ENCODE assay signal across 7 cellular contexts in genomic region chr9:35161713-35162604, GRCh38.
DNase-seq lines count a peak whose midpoint lies in the region; ATAC-seq lines count a peak whose summit lies in the region.

Gene UNC13B (plus strand): TSS chr9:35162009. CDS start chr9:35162284, 275 bp downstream.

- H3K27me3 Mint-ChIP-seq in dendritic cell treated with granulocyte-macrophage colony-stimulating factor and Interleukin-4, amounts not matched to agents 40 ng/mL and 50 ng/mL, for 4 days, result peaks cover 10% of the 10 kb centered on the region

- H3K27ac Mint-ChIP-seq in dendritic cell treated with granulocyte-macrophage colony-stimulating factor and Interleukin-4, amounts not matched to agents 40 ng/mL and 50 ng/mL, for 4 days, result peak within 1 kb of the TSS; percentile 94

- ATAC-seq in GM18870 (IDR thresholded peaks at IDR 0.05; ENCODE audit: unreplicated experiment) (peak; percentile 44), HG03342 (IDR thresholded peaks at IDR 0.05; ENCODE audit: unreplicated experiment) (peak; percentile 58)

- intact Hi-C loops in dendritic cell treated with granulocyte-macrophage colony-stimulating factor and Interleukin-4, amounts not matched to agents 40 ng/mL and 50 ng/mL, for 4 days (cut with micrococcal nuclease), result loop anchor here (1.0 kb wide), 1 partner anchor 46 kb away; no protein-coding TSS in a partner anchor

- peak within 1 kb of the TSS; percentile 92 for H3K4me3 Mint-ChIP-seq in dendritic cell treated with granulocyte-macrophage colony-stimulating factor and Interleukin-4, amounts not matched to agents 40 ng/mL and 50 ng/mL, for 4 days

- no peaks in the 10 kb centered on the region for H3K9me3 Mint-ChIP-seq in dendritic cell treated with granulocyte-macrophage colony-stimulating factor and Interleukin-4, amounts not matched to agents 40 ng/mL and 50 ng/mL, for 4 days

- DNase-seq in NCI-H524 (lab: John Stamatoyannopoulos, UW) (peak; percentile 86 to 93), left kidney (ENCODE audit: low read depth, low spot score) (peak; percentile 98)
- DNase-seq in activated CD4-positive, alpha-beta T cell treated with anti-CD3 and anti-CD28 coated beads, Interleukin-2, amount 50 U/mL, for 4 hours, result peak; percentile 62 to 64
- DNase-seq in stimulated activated CD4-positive, alpha-beta T cell treated with anti-CD3 and anti-CD28 coated beads, Interleukin-1b, Interleukin-23, amount 100 ng/mL, for 4 hours (ENCODE audit: low read depth in 2 of 2), result peak; percentile 66 to 81

- H3K36me3 Mint-ChIP-seq in dendritic cell treated with granulocyte-macrophage colony-stimulating factor and Interleukin-4, amounts not matched to agents 40 ng/mL and 50 ng/mL, for 4 days (ENCODE audit: low read depth), result peaks cover 9% of the 10 kb centered on the region

- H3K4me1 Mint-ChIP-seq in dendritic cell treated with granulocyte-macrophage colony-stimulating factor and Interleukin-4, amounts not matched to agents 40 ng/mL and 50 ng/mL, for 4 days (ENCODE audit: low read depth), result peaks cover 19% of the 10 kb centered on the region

Comparison
In these comparisons a context has a peak if more than half of its experiments do, and no peak if none do; other contexts are left out.
1. Peak in every context shown above with its lines: DNase-seq and ATAC-seq.